8 cellular contexts compared by ENCODE assay signal in genomic region chr1:86914635-86914997, GRCh38. TPM values are rescaled to one million over a fixed set of nuclear protein-coding genes. Genes with fewer than 3 reads are reported as not detected.
DNase-seq lines count a peak whose midpoint lies in the region; ATAC-seq and TF ChIP-seq lines count a peak whose summit lies in the region.

TSS of gene HS2ST1 (plus strand) at chr1:86914635.

- H3K36me3 ChIP-seq in left ventricle myocardium inferior, result no peaks in the 10 kb centered on the region

- peaks cover 54% of the 10 kb centered on the region for H3K4me1 ChIP-seq in left ventricle myocardium inferior

- DNase-seq in left ventricle myocardium inferior, result no peak
- DNase-seq in skeletal muscle cell (ENCODE audit: low read depth), result no peak
- DNase-seq in NCI-H1105 (lab: John Stamatoyannopoulos, UW), result no peak
- no peak for DNase-seq in glomerular visceral epithelial cell (ENCODE audit: extremely low spot score)

- H3K4me3 ChIP-seq in left ventricle myocardium inferior, result peak within 1 kb of the TSS; percentile 88
- peak within 1 kb of the TSS; percentile 100 for H3K4me3 ChIP-seq in skeletal muscle cell (ENCODE audit: low read depth, low read length)

- intact Hi-C loops in left ventricle myocardium inferior (cut with micrococcal nuclease), result no loop called here

- H3K27me3 ChIP-seq in left ventricle myocardium inferior (ENCODE audit: low read depth), result no peaks in the 10 kb centered on the region

- TF ChIP-seq CTCF in VCaP (conservative IDR thresholded peaks at IDR 0.05), result no peak
- TF ChIP-seq CTCF in left ventricle myocardium inferior (IDR thresholded peaks at IDR 0.05; ENCODE audit: borderline replicate concordance), result no peak

- no peaks in the 10 kb centered on the region for H3K9me3 ChIP-seq in left ventricle myocardium inferior (replicated peaks)

- ATAC-seq in GM21526 (IDR thresholded peaks at IDR 0.05; ENCODE audit: low FRiP score, unreplicated experiment) (peak; percentile 45), HG02571 (IDR thresholded peaks at IDR 0.05; ENCODE audit: unreplicated experiment) (no peak), HG03139 (IDR thresholded peaks at IDR 0.05; ENCODE audit: unreplicated experiment) (no peak)

- H3K27ac ChIP-seq in VCaP, result peak within 1 kb of the TSS; percentile 92
- peak within 1 kb of the TSS; percentile 93 for H3K27ac ChIP-seq in left ventricle myocardium inferior (replicated peaks)

RNA-seq across cellular contexts. Expression of gene HS2ST1, which starts in this region (rescaled TPM):
- 12.6 TPM for total RNA-seq in left ventricle myocardium inferior
